Comparison of ENCODE assay signal across 8 cellular contexts in the genomic region with DNA sequence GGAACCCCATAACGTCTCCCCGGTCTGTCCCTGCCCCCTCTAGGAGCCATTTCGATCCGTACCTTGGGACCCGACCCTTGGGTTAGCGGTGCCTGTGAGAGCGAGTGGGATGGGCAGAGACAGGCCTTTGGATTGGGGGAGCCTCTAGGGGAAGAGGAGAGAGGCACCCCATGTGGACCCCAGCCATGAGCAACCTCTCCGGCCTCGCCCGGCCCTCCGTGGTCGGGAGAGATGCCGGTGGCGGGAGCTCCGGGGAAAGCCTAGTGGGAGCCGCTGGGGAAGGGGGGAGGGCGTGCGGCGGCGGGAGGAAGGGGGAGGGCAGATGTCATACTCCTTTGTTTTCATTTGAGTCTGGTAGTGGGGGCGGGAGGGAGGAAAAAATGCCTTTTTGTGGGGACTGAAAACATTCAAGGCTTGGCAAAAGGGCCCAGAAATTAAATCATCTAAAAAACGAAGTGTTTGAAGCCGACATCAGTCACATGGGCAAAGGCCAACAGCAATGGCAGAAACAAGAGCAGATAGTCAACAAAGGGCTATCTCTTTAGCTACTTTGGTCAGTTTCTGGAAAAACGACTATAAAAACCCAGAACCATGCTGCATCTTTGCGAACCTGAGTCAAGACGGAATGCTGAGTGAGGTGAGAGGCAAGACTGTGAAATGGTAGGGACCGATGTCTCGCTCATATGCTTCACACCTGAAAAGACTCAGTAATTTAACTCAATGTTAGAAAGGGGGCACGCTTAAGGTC. TPM values are rescaled to one million over a fixed set of nuclear protein-coding genes. Genes with fewer than 3 reads are reported as not detected.
DNase-seq lines count a peak whose midpoint lies in the region; ATAC-seq and TF ChIP-seq lines count a peak whose summit lies in the region.

No MANE protein-coding gene starts in this region.

- H3K27me3 ChIP-seq in OCI-LY3 (ENCODE audit: low read depth, low read length) (no peaks in the 10 kb centered on the region), heart right ventricle (no peaks in the 10 kb centered on the region)

- H3K27ac ChIP-seq in OCI-LY3 (ENCODE audit: low read length): peak overlapping the region; percentile 56
- H3K27ac ChIP-seq in heart right ventricle: peak overlapping the region; percentile 89 to 98 (median 94)

- H2AFZ ChIP-seq in OCI-LY3 (ENCODE audit: low read depth, low read length): peak overlapping the region; percentile 72

- H3K79me2 ChIP-seq in OCI-LY3 (ENCODE audit: low read length): peaks cover 46% of the 10 kb centered on the region

- 1% methylated on average over 25 to 29 of the region's 29 CpGs for WGBS in heart right ventricle, 2 donors

- H3K9ac ChIP-seq in OCI-LY3 (ENCODE audit: low read length): peak overlapping the region; percentile 79

- intact Hi-C loops in heart right ventricle (cut with DNase I): loop anchor here in 4 of 10 donors (10.0 kb wide), 4 partner anchors 82 to 1102 kb away; no protein-coding TSS in a partner anchor

- peaks cover 11% of the 10 kb centered on the region; the same call in 1 of the 2 replicates for H4K20me1 ChIP-seq in OCI-LY3 (ENCODE audit: insufficient read depth, low read length)

- peak overlapping the region; percentile 89 for H3K4me2 ChIP-seq in OCI-LY3 (ENCODE audit: low read length)

- peak; percentile 45 for ATAC-seq in GM19452 (IDR thresholded peaks at IDR 0.05; ENCODE audit: unreplicated experiment)
- peak; percentile 21 for ATAC-seq in HG03558 (IDR thresholded peaks at IDR 0.05; ENCODE audit: extremely low read depth, unreplicated experiment)
- peak; percentile 70 to 95 (median 90) for ATAC-seq in heart right ventricle

- DNase-seq in DMS 273 (lab: John Stamatoyannopoulos, UW; ENCODE audit: unreplicated experiment) (peak; percentile 77), amygdala (lab: John Stamatoyannopoulos, UW) (peak; percentile 36 to 96 (median 82)), heart right ventricle (peak; percentile 68 to 73), pons (ENCODE audit: low spot score) (peak; percentile 94), GOT3 (lab: John Stamatoyannopoulos, UW) (no peak)

- H3K4me1 ChIP-seq in OCI-LY3 (ENCODE audit: low read length) (peaks cover 24% of the 10 kb centered on the region), heart right ventricle (peaks cover 0 to 35% (median 24%) of the 10 kb centered on the region in 9 donors)

- TF ChIP-seq CTCF in OCI-LY3 (IDR thresholded peaks at IDR 0.05; ENCODE audit: low read depth, low read length): no peak
- no peak for TF ChIP-seq CTCF in heart right ventricle (IDR thresholded peaks at IDR 0.05)

- peak overlapping the region; percentile 96 for H3K4me3 ChIP-seq in OCI-LY3 (ENCODE audit: low read length)
- H3K4me3 ChIP-seq in heart right ventricle: peak overlapping the region; percentile 71 to 95 (median 92)

- H3K36me3 ChIP-seq in OCI-LY3 (replicated peaks; ENCODE audit: low read depth, low read length): peaks cover 9% of the 10 kb centered on the region
- peaks cover 0 to 31% (median 0%) of the 10 kb centered on the region in 9 donors for H3K36me3 ChIP-seq in heart right ventricle

- H3K9me3 ChIP-seq in OCI-LY3 (ENCODE audit: insufficient read depth, low read length) (no peaks in the 10 kb centered on the region), heart right ventricle (no peaks in the 10 kb centered on the region)

RNA-seq across cellular contexts. Expression of a gene that starts 0.8 kb away (rescaled TPM):
- 10 to 100 TPM; 10.7 to 15.0 (median 12.5) TPM for total RNA-seq in heart right ventricle
- polyA plus RNA-seq in heart right ventricle: 10 to 100 TPM in 1 of 2 donors, 1 to 10 TPM in 1; 4.9 to 29.3 TPM

Comparison
In these comparisons a context has a peak if more than half of its experiments do, and no peak if none do; other contexts are left out.
1. ATAC-seq: peak in every context shown above with its lines; median percentile 90 in heart right ventricle; 45 in GM19452; 21 in HG03558.